5 cellular contexts compared by ENCODE assay signal in the genomic region with DNA sequence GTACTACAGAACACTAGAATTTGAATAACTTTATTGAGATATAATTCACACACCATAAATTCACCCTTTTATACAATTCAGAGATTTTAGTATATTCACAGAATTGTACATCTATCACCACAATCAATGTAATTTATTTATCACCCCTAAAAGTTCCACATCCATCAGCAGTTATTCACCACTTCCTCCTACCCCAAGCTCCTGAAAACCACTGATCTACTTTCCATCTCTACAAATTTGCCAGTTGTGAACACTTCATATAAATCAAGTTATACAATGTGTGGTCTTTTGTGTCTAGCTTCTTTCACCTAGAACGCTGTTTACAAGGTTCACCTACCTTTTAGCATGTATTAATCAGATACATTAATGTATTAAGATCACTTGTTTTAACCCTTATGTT.
"Had no signal": no experiment of that assay in that cellular context is flagged by ENCODE, and none has a peak within 500 bp of the region (broad histone marks: within the 10 kb centered on the region; RNA-seq: fewer than 3 reads in every experiment).

No MANE protein-coding gene starts in this region.

- DNase-seq: H9, HCEC 1CT, IMR-90, KG1 had no signal

- H2AFZ ChIP-seq: GM23338 had no signal

- ATAC-seq: GM23338 had no signal

- H3K4me3 ChIP-seq: GM23338 had no signal

- H3K4me2 ChIP-seq: GM23338 had no signal
